Comparison of ENCODE assay signal across 10 cellular contexts in genomic region chr7:127254163-127254684, GRCh38. TPM values are rescaled to one million over a fixed set of nuclear protein-coding genes. Genes with fewer than 3 reads are reported as not detected.
DNase-seq lines count a peak whose midpoint lies in the region; ATAC-seq, FAIRE-seq and TF ChIP-seq lines count a peak whose summit lies in the region.
"Had no signal": no experiment of that assay in that cellular context is flagged by ENCODE, and none has a peak within 500 bp of the region (broad histone marks: within the 10 kb centered on the region; RNA-seq: fewer than 3 reads in every experiment).

No MANE protein-coding gene starts in this region.

- no peak overlapping the region for H2AFZ ChIP-seq in HepG2 (ENCODE audit: low read length)

- H3K4me2 ChIP-seq in HepG2 (ENCODE audit: low read depth, low read length): no peak overlapping the region

- peaks cover 0 to 3% of the 10 kb centered on the region in 2 donors for H3K36me3 Mint-ChIP-seq in activated T-cell treated with anti-CD3 and anti-CD28 coated beads, Interleukin-2, amount 50 U/mL, for 72 hours (ENCODE audit: insufficient read depth in 2 of 2)
- H3K36me3 Mint-ChIP-seq in activated CD4-positive, alpha-beta memory T cell treated with anti-CD3 and anti-CD28 coated beads for 36 hours: no peaks in the 10 kb centered on the region

- H3K27me3 ChIP-seq in HepG2 (ENCODE audit: control insufficient read depth in 1 of 2, insufficient read depth in 2 of 2, low read length in 2 of 2) (peaks cover 8 to 60% of the 10 kb centered on the region in 2 experiments), thoracic aorta (replicated peaks; ENCODE audit: insufficient read depth) (no peaks in the 10 kb centered on the region)

- H3K79me2 ChIP-seq in HepG2 (ENCODE audit: insufficient read depth, low read length): no peaks in the 10 kb centered on the region

- intact Hi-C loops in activated CD4-positive, alpha-beta memory T cell treated with anti-CD3 and anti-CD28 coated beads for 36 hours (cut with micrococcal nuclease): loop anchor here (1.0 to 5.0 kb wide), 4 partner anchors 68 to 451 kb away; partner anchors contain the start of genes ARF5, GCC1 and ZNF800
- intact Hi-C loops in HepG2 (cut with micrococcal nuclease; ENCODE audit: unreplicated experiment): loop anchor here (1.0 to 5.0 kb wide), 2 partner anchors 147 to 452 kb away; no protein-coding TSS in a partner anchor

- H3K9me3 Mint-ChIP-seq in activated T-cell treated with anti-CD3 and anti-CD28 coated beads, Interleukin-2, amount 50 U/mL, for 72 hours: peaks cover 2% of the 10 kb centered on the region in 2 donors
- H3K9me3 Mint-ChIP-seq in activated CD4-positive, alpha-beta memory T cell treated with anti-CD3 and anti-CD28 coated beads for 36 hours: no peaks in the 10 kb centered on the region

- TF ChIP-seq RAD21 in HepG2 (CRISPR knock-in tag; IDR thresholded peaks at IDR 0.05): no peak

- no peak for DNase-seq in activated T-cell treated with anti-CD3 and anti-CD28 coated beads, Interleukin-2, amount 50 U/mL, for 72 hours
- DNase-seq in activated T-cell treated with anti-CD3 and anti-CD28 coated beads for 4 hours (no peak), HepG2 (ENCODE audit: low spot score) (no peak), thoracic aorta (ENCODE audit: low spot score) (no peak), NOMO-1 (lab: John Stamatoyannopoulos, UW; ENCODE audit: unreplicated experiment in 2 of 2) (no peak), RPMI8226 (no peak)
- DNase-seq in activated CD4-positive, alpha-beta memory T cell treated with anti-CD3 and anti-CD28 coated beads for 36 hours: no peak
- DNase-seq: NCI-H187 treated with DMSO at 0.1 percent for 48 hours had no signal

- peaks cover 86% of the 10 kb centered on the region for H3K27me3 Mint-ChIP-seq in activated T-cell treated with anti-CD3 and anti-CD28 coated beads, Interleukin-2, amount 50 U/mL, for 72 hours (ENCODE audit: low read depth)
- H3K27me3 Mint-ChIP-seq in activated CD4-positive, alpha-beta memory T cell treated with anti-CD3 and anti-CD28 coated beads for 36 hours: peaks cover 52% of the 10 kb centered on the region

- peaks cover 21% of the 10 kb centered on the region for H3K4me1 Mint-ChIP-seq in activated T-cell treated with anti-CD3 and anti-CD28 coated beads, Interleukin-2, amount 50 U/mL, for 72 hours (ENCODE audit: low read depth)
- peaks cover 18% of the 10 kb centered on the region for H3K4me1 Mint-ChIP-seq in activated CD4-positive, alpha-beta memory T cell treated with anti-CD3 and anti-CD28 coated beads for 36 hours (ENCODE audit: low read depth)

- 4% methylated on average over 11 of the region's 11 CpGs for WGBS in HepG2 (ENCODE audit: low lambda C conversion rate)

- CTCF ChIA-PET in activated CD4-positive, alpha-beta memory T cell treated with anti-CD3 and anti-CD28 coated beads for 36 hours (lab: Charles Lee): interaction anchor here (0.6 to 2.8 kb wide), 9 partner anchors 8 to 451 kb away, joined by 3 to 8 read pairs (median 3); no protein-coding TSS in a partner anchor
- CTCF ChIA-PET in HepG2 (lab: Yijun Ruan, JAX; ENCODE audit: low intra/inter-chr PET ratio, low total read pairs): interaction anchor here (0.9 kb wide), 1 partner anchor 146 kb away, joined by 8 read pairs; no protein-coding TSS in a partner anchor

- H3K9me3 ChIP-seq in HepG2 (ENCODE audit: low read length) (no peaks in the 10 kb centered on the region), thoracic aorta (no peaks in the 10 kb centered on the region)

- H3K9ac ChIP-seq in HepG2 (ENCODE audit: insufficient read depth, low read depth, low read length): no peak overlapping the region

- POLR2A ChIA-PET in activated CD4-positive, alpha-beta memory T cell treated with anti-CD3 and anti-CD28 coated beads for 36 hours (lab: Charles Lee): no interaction called here
- POLR2A ChIA-PET in HepG2 (lab: Yijun Ruan, JAX): no interaction called here

- TF ChIP-seq EP300 in HepG2 (IDR thresholded peaks at IDR 0.05; ENCODE audit: low read depth in 2 of 2, low read length in 2 of 2): no peak
- TF ChIP-seq EP300 in HepG2 (CRISPR knock-in tag; IDR thresholded peaks at IDR 0.05; ENCODE audit: borderline replicate concordance): no peak

- peaks cover 6% of the 10 kb centered on the region; the same call in 1 of the 2 replicates for H4K20me1 ChIP-seq in HepG2 (ENCODE audit: insufficient read depth, low read length)

- TF ChIP-seq CTCF in HepG2 (CRISPR knock-in tag; IDR thresholded peaks at IDR 0.05): no peak
- TF ChIP-seq CTCF in thoracic aorta (IDR thresholded peaks at IDR 0.05): peak; percentile 4

- no TSS peak for BruUV-seq in HepG2 (replicated peaks; lab: Mats Ljungman, UMichigan)

- TF ChIP-seq POLR2A in HepG2 (IDR thresholded peaks at IDR 0.05; ENCODE audit: insufficient read depth in 1 of 2, low read depth in 2 of 2, low read length in 2 of 2): no peak

- H3K4me1 ChIP-seq in HepG2 (ENCODE audit: insufficient read depth, low read length): 0 out of 2 replicates have a peak, but pooled peaks cover 5% of the 10 kb centered on the region
- peaks cover 11 to 21% of the 10 kb centered on the region in 2 donors for H3K4me1 ChIP-seq in thoracic aorta (ENCODE audit: control insufficient read depth in 1 of 2, low read depth in 2 of 2)

- no peak overlapping the region for H3K27ac Mint-ChIP-seq in activated T-cell treated with anti-CD3 and anti-CD28 coated beads, Interleukin-2, amount 50 U/mL, for 72 hours
- H3K27ac Mint-ChIP-seq in activated CD4-positive, alpha-beta memory T cell treated with anti-CD3 and anti-CD28 coated beads for 36 hours: no peak overlapping the region

- H3K36me3 ChIP-seq in HepG2 (replicated peaks in 1 of 2; ENCODE audit: control insufficient read depth in 1 of 2, insufficient read depth in 2 of 2, low read length in 2 of 2): no peaks in the 10 kb centered on the region
- H3K36me3 ChIP-seq in thoracic aorta: no peaks in the 10 kb centered on the region

- in situ Hi-C loops in HepG2 (cut with HindIII; ENCODE audit: extremely low pct_ligation_motif_present, low pct_unique_long_range_greater_than_20kb): loop anchor here (10.0 kb wide), 1 partner anchor 149 kb away; no protein-coding TSS in a partner anchor

- peak overlapping the region; percentile 89 to 90 for H3K4me3 Mint-ChIP-seq in activated T-cell treated with anti-CD3 and anti-CD28 coated beads, Interleukin-2, amount 50 U/mL, for 72 hours
- H3K4me3 Mint-ChIP-seq in activated CD4-positive, alpha-beta memory T cell treated with anti-CD3 and anti-CD28 coated beads for 36 hours: peak overlapping the region; percentile 70

- H3K27ac ChIP-seq in HepG2 (ENCODE audit: extremely low read length, insufficient read depth, low read length): no peak overlapping the region
- no peak overlapping the region for H3K27ac ChIP-seq in thoracic aorta

- FAIRE-seq in HepG2 (lab: Jason Lieb, UNC): no peak
- FAIRE-seq: frontal cortex had no signal

- H3K4me3 ChIP-seq in HepG2 (replicated peaks in 1 of 3; ENCODE audit: insufficient read depth in 1 of 3, low read depth in 2 of 3, low read length in 3 of 3) (no peak overlapping the region), thoracic aorta (peak overlapping the region; percentile 85)

- ATAC-seq in activated T-cell treated with anti-CD3 and anti-CD28 coated beads, Interleukin-2, amount 50 U/mL, for 72 hours (replicated peaks in 1 of 2): no peak
- ATAC-seq in HepG2 (no peak), thoracic aorta (ENCODE audit: insufficient number of reproducible peaks, low FRiP score, low read depth) (no peak), GM21447 (IDR thresholded peaks at IDR 0.05; ENCODE audit: unreplicated experiment) (no peak)

RNA-seq across cellular contexts. Expression of gene GRM8, which starts 1.5 kb away (rescaled TPM):
- total RNA-seq in activated T-cell treated with anti-CD3 and anti-CD28 coated beads, Interleukin-2, amount 50 U/mL, for 72 hours: not detected
- total RNA-seq in activated CD4-positive, alpha-beta memory T cell treated with anti-CD3 and anti-CD28 coated beads for 36 hours: not detected
- total RNA-seq in HepG2 (2016; rRNA removed; fragmentation: Illumina TruSeq; extraction: Trizol): not detected in 2 replicates
- not detected in 2 replicates for total RNA-seq in HepG2 (2016; cell fraction: cytosol; rRNA removed; fragmentation: Illumina TruSeq; extraction: Trizol; ENCODE audit: low read depth)
- total RNA-seq in HepG2 (2016; cell fraction: insoluble cytoplasmic fraction; rRNA removed; fragmentation: Illumina TruSeq; extraction: Trizol): not detected in 2 replicates
- not detected in 2 replicates for total RNA-seq in HepG2 (2016; cell fraction: membrane; rRNA removed; fragmentation: Illumina TruSeq; extraction: Trizol)
- not detected in 2 replicates for total RNA-seq in HepG2 (2016; cell fraction: nucleus; rRNA removed; fragmentation: Illumina TruSeq; extraction: Trizol)
- polyA plus RNA-seq in HepG2 (2011; rRNA removed): not detected in 2 replicates
- polyA plus RNA-seq in HepG2 (2011; cell fraction: cytosol; rRNA removed): not detected in 2 replicates
- polyA plus RNA-seq in HepG2 (2011; cell fraction: nucleus; rRNA removed): not detected in 2 replicates
- polyA plus RNA-seq in HepG2 (2012): not detected in 2 replicates
- polyA plus RNA-seq in HepG2 (2016; cell fraction: cytosol; fragmentation: Illumina TruSeq; extraction: Trizol; ENCODE audit: low read depth): not detected in 2 replicates
- not detected in 2 replicates for polyA plus RNA-seq in HepG2 (2016; cell fraction: insoluble cytoplasmic fraction; fragmentation: Illumina TruSeq; extraction: Trizol; ENCODE audit: low read depth)
- polyA plus RNA-seq in HepG2 (2016; cell fraction: membrane; fragmentation: Illumina TruSeq; extraction: Trizol; ENCODE audit: low read depth): not detected in 2 replicates
- polyA plus RNA-seq in HepG2 (2016; cell fraction: nucleus; fragmentation: Illumina TruSeq; extraction: Trizol; ENCODE audit: insufficient read depth, low read depth): not detected in 2 replicates
- not detected in 2 replicates for polyA minus RNA-seq in HepG2 (2011; rRNA and poly(A)+ RNA removed; ENCODE audit: low replicate concordance)
- polyA minus RNA-seq in HepG2 (2011; cell fraction: cytosol; rRNA and poly(A)+ RNA removed): not detected in 2 replicates
- polyA minus RNA-seq in HepG2 (2011; cell fraction: nucleus; rRNA and poly(A)+ RNA removed): not detected in 2 replicates
- total RNA-seq in thoracic aorta: not detected
